In genomic region chr11:63843042-63843441, GRCh38 we compare ENCODE assay signal across 12 cellular contexts. TPM values are rescaled to one million over a fixed set of nuclear protein-coding genes. Genes with fewer than 3 reads are reported as not detected.
DNase-seq lines count a peak whose midpoint lies in the region; ATAC-seq and TF ChIP-seq lines count a peak whose summit lies in the region.
"Had no signal": no experiment of that assay in that cellular context is flagged by ENCODE, and none has a peak within 500 bp of the region (broad histone marks: within the 10 kb centered on the region; RNA-seq: fewer than 3 reads in every experiment).

No MANE protein-coding gene starts in this region.

- H3K27ac Mint-ChIP-seq in natural killer cell treated with Interleukin-12 subunit alpha and Interleukin-12 subunit beta and Interleukin-15 and Interleukin-18, amount 100 ng/mL, for 72 hours, result peak overlapping the region; percentile 65 to 92

- H3K4me1 ChIP-seq in HUES6 (ENCODE audit: control insufficient read depth, insufficient read depth, low read length) (peaks cover 67% of the 10 kb centered on the region), duodenal mucosa (ENCODE audit: control insufficient read depth in 1 of 2, insufficient read depth in 2 of 2, low read length in 2 of 2) (peaks cover 61 to 70% of the 10 kb centered on the region in 2 donors)

- no peak for DNase-seq in natural killer cell treated with Interleukin-12 subunit alpha and Interleukin-12 subunit beta and Interleukin-15 and Interleukin-18, amount 100 ng/mL, for 72 hours (ENCODE audit: low spot score)
- no peak for DNase-seq in cerebellar nuclear complex (lab: John Stamatoyannopoulos, UW)
- no peak for DNase-seq in activated effector memory CD4-positive, alpha-beta T cell treated with Interleukin-2 at 50 U/mL for 16 hours
- DNase-seq: activated T-cell treated with anti-CD3 and anti-CD28 coated beads, Interleukin-2, amount 50 U/mL, for 4 hours; NCI-H2081 treated with DMSO at 0.1 percent for 48 hours; stimulated activated CD4-positive, alpha-beta T cell treated with anti-CD3 and anti-CD28 coated beads, Interleukin-4, amount 100 ng/mL, for 24 hours had no signal

- H3K27me3 ChIP-seq in HUES6 (ENCODE audit: control insufficient read depth, insufficient read depth, low read length), result no peaks in the 10 kb centered on the region
- no peaks in the 10 kb centered on the region for H3K27me3 ChIP-seq in duodenal mucosa (ENCODE audit: control insufficient read depth in 1 of 2, insufficient read depth in 2 of 2, low read length in 2 of 2)

- no peaks in the 10 kb centered on the region for H3K9me3 Mint-ChIP-seq in natural killer cell treated with Interleukin-12 subunit alpha and Interleukin-12 subunit beta and Interleukin-15 and Interleukin-18, amount 100 ng/mL, for 72 hours
- H3K9me3 Mint-ChIP-seq: activated T-cell treated with anti-CD3 and anti-CD28 coated beads, Interleukin-2, amount 50 U/mL, for 4 hours had no signal

- H3K4me3 ChIP-seq in HUES6 (ENCODE audit: low read depth, low read length), result 0 out of 2 replicates have a peak overlapping the region, but pooled peaks have one; percentile 6
- H3K4me3 ChIP-seq in duodenal mucosa (ENCODE audit: low read depth in 1 of 2, low read length in 2 of 2), result no peak overlapping the region

- no peaks in the 10 kb centered on the region for H3K27me3 Mint-ChIP-seq in natural killer cell treated with Interleukin-12 subunit alpha and Interleukin-12 subunit beta and Interleukin-15 and Interleukin-18, amount 100 ng/mL, for 72 hours

- H3K9ac ChIP-seq in HUES6 (ENCODE audit: low read length) (peak overlapping the region; percentile 15), duodenal mucosa (ENCODE audit: low read depth in 1 of 2, low read length in 2 of 2) (peak overlapping the region; percentile 11 to 27)

- no peak for TF ChIP-seq CTCF in 22Rv1 (IDR thresholded peaks at IDR 0.05)

- H3K4me1 Mint-ChIP-seq in natural killer cell treated with Interleukin-12 subunit alpha and Interleukin-12 subunit beta and Interleukin-15 and Interleukin-18, amount 100 ng/mL, for 72 hours (ENCODE audit: low read depth in 2 of 2), result peaks cover 50 to 60% of the 10 kb centered on the region in 2 donors

- peak overlapping the region; percentile 82 for H3K27ac ChIP-seq in 22Rv1
- no peak overlapping the region; the same call in 1 of the 2 replicates for H3K27ac ChIP-seq in HUES6 (ENCODE audit: low read depth, low read length)
- H3K27ac ChIP-seq in duodenal mucosa (ENCODE audit: low read depth, low read length), result no peak overlapping the region
- H3K27ac ChIP-seq: HL-60 had no signal

- ATAC-seq in natural killer cell treated with Interleukin-12 subunit alpha and Interleukin-12 subunit beta and Interleukin-15 and Interleukin-18, amount 100 ng/mL, for 72 hours, result no peak
- ATAC-seq in GM19395 (IDR thresholded peaks at IDR 0.05; ENCODE audit: unreplicated experiment), result no peak
- no peak for ATAC-seq in GM18517 (IDR thresholded peaks at IDR 0.05; ENCODE audit: unreplicated experiment)
- ATAC-seq: activated T-cell treated with anti-CD3 and anti-CD28 coated beads, Interleukin-2, amount 50 U/mL, for 4 hours had no signal

- H3K36me3 Mint-ChIP-seq in natural killer cell treated with Interleukin-12 subunit alpha and Interleukin-12 subunit beta and Interleukin-15 and Interleukin-18, amount 100 ng/mL, for 72 hours, result peaks cover 17% of the 10 kb centered on the region

- peak overlapping the region; percentile 49 for H3K4me3 Mint-ChIP-seq in natural killer cell treated with Interleukin-12 subunit alpha and Interleukin-12 subunit beta and Interleukin-15 and Interleukin-18, amount 100 ng/mL, for 72 hours
- H3K4me3 Mint-ChIP-seq: activated T-cell treated with anti-CD3 and anti-CD28 coated beads, Interleukin-2, amount 50 U/mL, for 4 hours had no signal

- no peaks in the 10 kb centered on the region for H3K9me3 ChIP-seq in HUES6 (ENCODE audit: control insufficient read depth, insufficient read depth, low read depth, low read length)
- H3K9me3 ChIP-seq in duodenal mucosa (ENCODE audit: control insufficient read depth in 1 of 2, low read length in 2 of 2), result no peaks in the 10 kb centered on the region

- H3K36me3 ChIP-seq in HUES6 (ENCODE audit: control insufficient read depth, insufficient read depth, low read length), result peaks cover 3% of the 10 kb centered on the region; the same call in 1 of the 2 replicates
- peaks cover 7 to 15% of the 10 kb centered on the region in 2 donors for H3K36me3 ChIP-seq in duodenal mucosa (ENCODE audit: control insufficient read depth in 1 of 2, insufficient read depth in 2 of 2, low read length in 2 of 2)

RNA-seq across cellular contexts. Expression of gene MARK2, which starts 4.1 kb away (rescaled TPM):
- total RNA-seq in natural killer cell treated with Interleukin-12 subunit alpha and Interleukin-12 subunit beta and Interleukin-15 and Interleukin-18, amount 100 ng/mL, for 72 hours, result 10 to 100 TPM; 54.9 to 68.5 TPM

RNA-seq across cellular contexts. Expression of gene SPINDOC, which starts 29.8 kb away (rescaled TPM):
- 10 to 100 TPM; 34.3 to 65.1 TPM for total RNA-seq in natural killer cell treated with Interleukin-12 subunit alpha and Interleukin-12 subunit beta and Interleukin-15 and Interleukin-18, amount 100 ng/mL, for 72 hours
